In the genomic region with DNA sequence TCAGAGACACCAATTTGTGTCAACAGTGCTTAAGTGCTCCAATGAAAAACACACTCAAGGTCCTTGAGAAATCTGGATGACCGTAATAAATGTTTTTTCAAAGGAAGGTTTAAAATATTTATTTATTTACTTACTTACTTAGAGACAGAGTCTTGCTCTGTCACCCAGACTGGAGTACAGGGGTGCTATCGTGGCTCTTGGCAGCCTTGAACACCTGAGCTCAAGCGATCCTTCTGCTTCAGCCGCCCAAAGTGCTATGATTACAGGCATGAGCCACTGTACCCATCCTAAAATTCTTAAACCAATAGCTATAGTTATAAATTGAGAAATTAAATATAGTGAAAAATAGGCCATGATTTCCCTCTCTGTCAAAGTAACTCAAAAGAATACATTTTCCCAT, we compare ENCODE assay signal across 22 cellular contexts. TPM values are rescaled to one million over a fixed set of nuclear protein-coding genes. Genes with fewer than 3 reads are reported as not detected.
"Had no signal": no experiment of that assay in that cellular context is flagged by ENCODE, and none has a peak within 500 bp of the region (broad histone marks: within the 10 kb centered on the region; RNA-seq: fewer than 3 reads in every experiment).

No MANE protein-coding gene starts in this region.

- ATAC-seq: activated naive CD4-positive, alpha-beta T cell treated with anti-CD3 and anti-CD28 coated beads, Interleukin-2, amount 50 U/mL, for 72 hours; activated T-cell treated with anti-CD3 and anti-CD28 coated beads, Interleukin-2, amount 50 U/mL, for 72 hours; left colon; naive thymus-derived CD8-positive, alpha-beta T cell; psoas muscle; right cardiac atrium; stimulated activated naive CD8-positive, alpha-beta T cell treated with anti-CD3 and anti-CD28 coated beads, Interleukin-15, Interleukin-2, amounts not matched to agents 100 U/mL and 50 U/mL, for 24 hours had no signal

- DNase-seq: activated CD4-positive, alpha-beta T cell treated with anti-CD3 and anti-CD28 coated beads for 1 hour; activated effector memory CD4-positive, alpha-beta T cell treated with anti-CD3 and anti-CD28 coated beads, Interleukin-2, amount 50 U/mL, for 16 hours; activated T-cell treated with anti-CD3 and anti-CD28 coated beads, Interleukin-2, amount 50 U/mL, for 72 hours; cerebellar nuclear complex; cortex of kidney; erythroblast; hypothalamus; islet precursor cell; left colon; lower lobe of right lung; naive thymus-derived CD8-positive, alpha-beta T cell; ovary; psoas muscle; right cardiac atrium; stimulated activated naive CD8-positive, alpha-beta T cell treated with anti-CD3 and anti-CD28 coated beads, Interleukin-15, Interleukin-2, amounts not matched to agents 100 U/mL and 50 U/mL, for 24 hours; substantia nigra; tibial artery; WERI-Rb-1 had no signal

RNA-seq across cellular contexts. Expression of a gene that starts 17.3 kb away (rescaled TPM):
- total RNA-seq: activated CD8-positive, alpha-beta memory T cell treated with anti-CD3 and anti-CD28 coated beads for 36 hours; activated naive CD4-positive, alpha-beta T cell treated with anti-CD3 and anti-CD28 coated beads, Interleukin-2, amount 50 U/mL, for 72 hours; activated T-cell treated with anti-CD3 and anti-CD28 coated beads, Interleukin-2, amount 50 U/mL, for 72 hours; bronchial epithelial cell; mesenteric fat pad; naive thymus-derived CD8-positive, alpha-beta T cell; right cardiac atrium had no signal
